In the genomic region with DNA sequence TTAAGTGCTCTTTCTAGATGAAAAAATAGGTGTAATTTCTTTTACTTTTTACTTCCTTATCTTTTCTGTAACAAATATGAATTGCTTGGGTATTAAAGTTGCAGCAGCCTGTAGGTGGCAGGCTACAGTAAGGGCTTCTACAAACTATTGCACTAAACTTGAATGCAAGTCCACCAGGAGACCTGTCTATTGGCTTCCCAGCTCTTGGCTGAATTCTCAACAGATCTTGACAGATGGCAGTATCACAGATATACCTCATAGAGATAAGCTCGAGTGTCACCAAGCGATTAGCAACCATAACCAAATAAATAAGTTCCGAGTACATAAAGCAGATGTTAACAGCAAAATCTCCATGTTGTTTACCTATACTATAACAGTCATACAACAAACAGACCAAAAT, we compare ENCODE assay signal across 8 cellular contexts. TPM values are rescaled to one million over a fixed set of nuclear protein-coding genes. Genes with fewer than 3 reads are reported as not detected.
A peak's percentile ranks its signal among the peaks of the same experiment; 100 is the strongest.
DNase-seq lines count a peak whose midpoint lies in the region; ATAC-seq and TF ChIP-seq lines count a peak whose summit lies in the region.

No MANE protein-coding gene starts in this region.

- DNase-seq in Right ventricle myocardium inferior (ENCODE audit: missing footprints) (no peak), cardiac septum (ENCODE audit: low spot score) (no peak), NCI-H1105 treated with DMSO at 0.1 percent for 48 hours (lab: John Stamatoyannopoulos, UW) (peak; percentile 70), WERI-Rb-1 (peak; percentile 79), dermis microvascular lymphatic vessel endothelial cell (ENCODE audit: low read depth in 2 of 2) (peak; percentile 55 to 79), lung (ENCODE audit: low spot score) (no peak)

- intact Hi-C loops in Right ventricle myocardium inferior (cut with DNase I): loop anchor here (1.0 to 2.0 kb wide), 2 partner anchors 87 to 188 kb away; no protein-coding TSS in a partner anchor
- intact Hi-C loops in cardiac septum (cut with DNase I): loop anchor here (1.0 to 5.0 kb wide), 2 partner anchors 88 to 188 kb away; no protein-coding TSS in a partner anchor

- TF ChIP-seq CTCF in WERI-Rb-1 (IDR thresholded peaks at IDR 0.05; ENCODE audit: low read depth, low read length) (peak; percentile 65), lung (IDR thresholded peaks at IDR 0.05; ENCODE audit: control extremely low read depth, extremely low read depth) (peak; percentile 59)

- peak; percentile 57 for ATAC-seq in Right ventricle myocardium inferior
- peak; percentile 57 for ATAC-seq in lung (ENCODE audit: insufficient read depth, low FRiP score)
- no peak for ATAC-seq in HG02798 (IDR thresholded peaks at IDR 0.05; ENCODE audit: poor library complexity, unreplicated experiment)

- H3K27ac ChIP-seq in WERI-Rb-1 (0 out of 2 replicates have a peak overlapping the region, but pooled peaks have one; percentile 1), lung (ENCODE audit: low read depth in 1 of 2, low read length in 1 of 2) (no peak overlapping the region), temporal lobe (ENCODE audit: low read depth, low read length) (peak overlapping the region; percentile 63)

- WGBS in lung, 2 donors: 38 to 63% methylated on average over 3 of the region's 3 CpGs

- H3K4me3 ChIP-seq in WERI-Rb-1 (ENCODE audit: low read depth, low read length) (no peak overlapping the region), lung (no peak overlapping the region)

- H3K36me3 ChIP-seq in WERI-Rb-1 (peaks cover 15% of the 10 kb centered on the region), lung (ENCODE audit: control insufficient read depth in 2 of 2, insufficient read depth in 2 of 2, low read length in 2 of 2) (peaks cover 9% of the 10 kb centered on the region in 2 donors)

- H3K27me3 ChIP-seq in WERI-Rb-1 (ENCODE audit: insufficient read depth, low read depth, severe bottlenecking): no peaks in the 10 kb centered on the region
- no peaks in the 10 kb centered on the region for H3K27me3 ChIP-seq in lung (ENCODE audit: control insufficient read depth, insufficient read depth)

- peaks cover 0 to 9% of the 10 kb centered on the region in 2 donors for H3K4me1 ChIP-seq in lung (ENCODE audit: control insufficient read depth in 2 of 2, insufficient read depth in 2 of 2, low read length in 2 of 2)

- no peaks in the 10 kb centered on the region for H3K9me3 ChIP-seq in WERI-Rb-1 (ENCODE audit: severe bottlenecking)
- H3K9me3 ChIP-seq in lung (ENCODE audit: control insufficient read depth in 2 of 2, insufficient read depth in 1 of 2, low read length in 1 of 2): no peaks in the 10 kb centered on the region

RNA-seq across cellular contexts. Expression of gene BBS2, which starts 5.9 kb away (rescaled TPM):
- 37.7 TPM for total RNA-seq in Right ventricle myocardium inferior
- 43.7 TPM for total RNA-seq in cardiac septum
- total RNA-seq in dermis microvascular lymphatic vessel endothelial cell: 39.2 and 40.8 TPM in 2 replicates
- 10 to 100 TPM; 37.5 to 70.0 TPM for total RNA-seq in lung
- 10 to 100 TPM; 14.0 to 28.6 TPM for polyA plus RNA-seq in lung
- total RNA-seq in temporal lobe: 107 TPM

RNA-seq across cellular contexts. Expression of gene MT4, which starts 50.9 kb away (rescaled TPM):
- not detected for total RNA-seq in Right ventricle myocardium inferior
- total RNA-seq in cardiac septum: not detected
- total RNA-seq in dermis microvascular lymphatic vessel endothelial cell: not detected in 2 replicates
- not detected for total RNA-seq in lung
- polyA plus RNA-seq in lung: not detected
- total RNA-seq in temporal lobe: not detected

Comparison
In these comparisons a context has a peak if more than half of its experiments do, and no peak if none do; other contexts are left out.
1. DNase-seq: peak in NCI-H1105 treated with DMSO at 0.1 percent for 48 hours (single experiment), WERI-Rb-1 (single experiment) and dermis microvascular lymphatic vessel endothelial cell (2 of 2); none in Right ventricle myocardium inferior (single experiment), cardiac septum (single experiment) and lung (single experiment).
2. H3K27ac ChIP-seq: peak in WERI-Rb-1 (single experiment) and temporal lobe (single experiment); none in lung (0 of 2).